In genomic region chr1:20480261-20481157, GRCh38 we compare ENCODE assay signal across 1 cellular context.
TF ChIP-seq lines count a peak whose summit lies in the region.

No MANE protein-coding gene starts in this region.

TF ChIP-seq in liver, 16 proteins besides CTCF, POLR2A, EP300 and RAD21 (continued from another document):
- TF ChIP-seq REST (IDR thresholded peaks at IDR 0.05) (peak; percentile 59), ATF3 (IDR thresholded peaks at IDR 0.05) (peak; percentile 21), FOXA1 (IDR thresholded peaks at IDR 0.05) (peak; percentile 39), MAX (IDR thresholded peaks at IDR 0.05) (peak; percentile 55), JUND (IDR thresholded peaks at IDR 0.05) (peak; percentile 60 to 74), HNF4G (IDR thresholded peaks at IDR 0.05) (peak; percentile 85), FOXA2 (IDR thresholded peaks at IDR 0.05) (no peak), SP1 (IDR thresholded peaks at IDR 0.05) (peak; percentile 95), EGR1 (IDR thresholded peaks at IDR 0.05; ENCODE audit: low read depth in 2 of 2) (no peak), RXRA (IDR thresholded peaks at IDR 0.05) (peak; percentile 84 to 89), YY1 (IDR thresholded peaks at IDR 0.05) (peak; percentile 93)
